Comparison of ENCODE assay signal across 32 cellular contexts in genomic region chr1:119918301-119918700, GRCh38. TPM values are rescaled to one million over a fixed set of nuclear protein-coding genes. Genes with fewer than 3 reads are reported as not detected.
DNase-seq lines count a peak whose midpoint lies in the region; ATAC-seq, FAIRE-seq and TF ChIP-seq lines count a peak whose summit lies in the region.
"Had no signal": no experiment of that assay in that cellular context is flagged by ENCODE, and none has a peak within 500 bp of the region (broad histone marks: within the 10 kb centered on the region; RNA-seq: fewer than 3 reads in every experiment).

No MANE protein-coding gene starts in this region.

- H3K4me1 ChIP-seq in A673 (ENCODE audit: insufficient read depth, low read length, poor library complexity, severe bottlenecking) = peaks cover 20% of the 10 kb centered on the region
- peaks cover 3% of the 10 kb centered on the region for H3K4me1 ChIP-seq in mesendoderm (ENCODE audit: control insufficient read depth, low read depth, low read length)
- H3K4me1 ChIP-seq: A549, BE2C, BLaER1 had no signal

- no TSS peak for BruUV-seq in A673 (replicated peaks; lab: Mats Ljungman, UMichigan)

- no peak overlapping the region for H3K56ac ChIP-seq in mesendoderm (ENCODE audit: low read length)

- H3K4me3 ChIP-seq in A673 (ENCODE audit: low read depth, low read length, poor library complexity, severe bottlenecking) (no peak overlapping the region), mesendoderm (ENCODE audit: low read length) (no peak overlapping the region)
- H3K4me3 ChIP-seq: A549, BLaER1, GM12878 had no signal

- peak; percentile 55 for FAIRE-seq in urothelium cell line (lab: Jason Lieb, UNC)
- FAIRE-seq: A549, GM12878, GM12892, GM18507 had no signal

- H3K4ac ChIP-seq in mesendoderm (ENCODE audit: low read depth, low read length) = no peak overlapping the region

- POLR2A ChIA-PET in A673 (lab: Charles Lee; ENCODE audit: low non-redundant PET) = no interaction called here

- no CpG with 5 or more reads among the region's 7 CpGs for WGBS in mesendoderm (ENCODE audit: extremely low coverage, insufficient coverage, low lambda C conversion rate)

- peaks cover 72% of the 10 kb centered on the region for H3K36me3 Mint-ChIP-seq in T-helper 1 cell treated with Interleukin-12 subunit alpha and Interleukin-12 subunit beta and Interleukin-4 antibody, amounts not matched to agents 30 μg/mL and 1 μg/mL, for 36 hours (ENCODE audit: low read depth)
- peaks cover 90% of the 10 kb centered on the region for H3K36me3 Mint-ChIP-seq in nephron progenitor cell (ENCODE audit: low read depth)

- no peaks in the 10 kb centered on the region for H3K9me3 Mint-ChIP-seq in T-helper 1 cell treated with Interleukin-12 subunit alpha and Interleukin-12 subunit beta and Interleukin-4 antibody, amounts not matched to agents 30 μg/mL and 1 μg/mL, for 36 hours
- H3K9me3 Mint-ChIP-seq in nephron progenitor cell = no peaks in the 10 kb centered on the region
- H3K9me3 Mint-ChIP-seq: CD14-positive monocyte; CD8-positive, alpha-beta memory T cell had no signal

- H2BK5ac ChIP-seq in mesendoderm (ENCODE audit: low read length) = no peak overlapping the region

- no peak overlapping the region for H2BK15ac ChIP-seq in mesendoderm (replicated peaks; ENCODE audit: low read depth)

- H3K4me2 ChIP-seq in mesendoderm (ENCODE audit: low read length) = no peak overlapping the region
- H3K4me2 ChIP-seq: A549, BLaER1 had no signal

- H3K27me3 Mint-ChIP-seq in T-helper 1 cell treated with Interleukin-12 subunit alpha and Interleukin-12 subunit beta and Interleukin-4 antibody, amounts not matched to agents 30 μg/mL and 1 μg/mL, for 36 hours (ENCODE audit: low read depth) = no peaks in the 10 kb centered on the region
- H3K27me3 Mint-ChIP-seq in nephron progenitor cell (ENCODE audit: low read depth, poor library complexity) = no peaks in the 10 kb centered on the region
- H3K27me3 Mint-ChIP-seq: CD4-positive, alpha-beta memory T cell; CD4-positive, CD25-positive, alpha-beta regulatory T cell; CD8-positive, alpha-beta memory T cell had no signal

- H3K9me3 ChIP-seq in A673 (ENCODE audit: low read depth, low read length, poor library complexity, severe bottlenecking) = no peaks in the 10 kb centered on the region
- H3K9me3 ChIP-seq: A549, BE2C had no signal

- no peak overlapping the region for H3K9ac ChIP-seq in mesendoderm (ENCODE audit: low read length)
- H3K9ac ChIP-seq: BLaER1 had no signal

- H3K36me3 ChIP-seq in A673 (ENCODE audit: insufficient read depth, low read length, poor library complexity, severe bottlenecking) = peaks cover 55% of the 10 kb centered on the region
- H3K36me3 ChIP-seq in mesendoderm (ENCODE audit: control insufficient read depth, insufficient read depth, low read length) = peaks cover 5% of the 10 kb centered on the region
- H3K36me3 ChIP-seq: BE2C had no signal

- no peak for ATAC-seq in HG03520 (IDR thresholded peaks at IDR 0.05; ENCODE audit: unreplicated experiment)
- ATAC-seq: A549, GM12878 had no signal

- no peaks in the 10 kb centered on the region for H3K4me1 Mint-ChIP-seq in T-helper 1 cell treated with Interleukin-12 subunit alpha and Interleukin-12 subunit beta and Interleukin-4 antibody, amounts not matched to agents 30 μg/mL and 1 μg/mL, for 36 hours (ENCODE audit: low read depth)
- H3K4me1 Mint-ChIP-seq in nephron progenitor cell = no peaks in the 10 kb centered on the region
- H3K4me1 Mint-ChIP-seq: CD14-positive monocyte; CD4-positive, alpha-beta memory T cell; CD4-positive, CD25-positive, alpha-beta regulatory T cell; CD8-positive, alpha-beta memory T cell had no signal

- CTCF ChIA-PET in A673 (lab: Charles Lee) = no interaction called here

- H2BK120ac ChIP-seq in mesendoderm (ENCODE audit: low read depth, low read length) = no peak overlapping the region

- no peak overlapping the region for H3K4me3 Mint-ChIP-seq in T-helper 1 cell treated with Interleukin-12 subunit alpha and Interleukin-12 subunit beta and Interleukin-4 antibody, amounts not matched to agents 30 μg/mL and 1 μg/mL, for 36 hours
- H3K4me3 Mint-ChIP-seq in nephron progenitor cell = no peak overlapping the region
- H3K4me3 Mint-ChIP-seq: CD14-positive monocyte; CD4-positive, alpha-beta memory T cell; CD4-positive, CD25-positive, alpha-beta regulatory T cell; CD8-positive, alpha-beta memory T cell had no signal

- DNase-seq in T-helper 1 cell (no peak), A673 (ENCODE audit: low spot score) (no peak), nephron progenitor cell (no peak), urothelium cell line (ENCODE audit: low spot score) (no peak), mesendoderm (no peak)
- DNase-seq: ACHN; BE2C; C1 segment of cervical spinal cord; CD4-positive, alpha-beta memory T cell; CD4-positive, CD25-positive, alpha-beta regulatory T cell; CD8-positive, alpha-beta memory T cell; COR-L47; DMS 273 treated with DMSO at 0.1 percent for 48 hours; DMS153; DMS53; DMS79; DND-41; EL; GDM1 had no signal

- no peak overlapping the region for H3K18ac ChIP-seq in mesendoderm (ENCODE audit: low read length)

- no peaks in the 10 kb centered on the region for H3K27me3 ChIP-seq in A673 (replicated peaks; ENCODE audit: insufficient read depth, low read depth, low read length, poor library complexity)
- H3K27me3 ChIP-seq in mesendoderm (ENCODE audit: insufficient read depth, low read length, poor library complexity) = no peaks in the 10 kb centered on the region
- H3K27me3 ChIP-seq: BE2C, BLaER1 had no signal

- H2AK5ac ChIP-seq in mesendoderm (ENCODE audit: low read length) = no peak overlapping the region

- TF ChIP-seq CTCF in A673 (conservative IDR thresholded peaks at IDR 0.05; ENCODE audit: low read depth, low read length) (no peak), nephron progenitor cell (IDR thresholded peaks at IDR 0.05) (no peak)

- H3K79me2 ChIP-seq in mesendoderm (ENCODE audit: control insufficient read depth, insufficient read depth, low read length) = no peaks in the 10 kb centered on the region

- intact Hi-C loops in A673 (cut with micrococcal nuclease; ENCODE audit: unreplicated experiment) = no loop called here

- H3K27ac Mint-ChIP-seq in T-helper 1 cell treated with Interleukin-12 subunit alpha and Interleukin-12 subunit beta and Interleukin-4 antibody, amounts not matched to agents 30 μg/mL and 1 μg/mL, for 36 hours = peak overlapping the region; percentile 22
- peak overlapping the region; percentile 18 for H3K27ac Mint-ChIP-seq in nephron progenitor cell

- H3K79me1 ChIP-seq in mesendoderm (ENCODE audit: low read length) = no peaks in the 10 kb centered on the region

- no peak overlapping the region for H4K8ac ChIP-seq in mesendoderm (ENCODE audit: low read depth, low read length)

- H3K23ac ChIP-seq in mesendoderm (ENCODE audit: low read length) = no peak overlapping the region

- H3K27ac ChIP-seq in A673 (ENCODE audit: low read depth, low read length, poor library complexity, severe bottlenecking) = peak overlapping the region; percentile 45
- no peak overlapping the region for H3K27ac ChIP-seq in mesendoderm (ENCODE audit: low read depth, low read length)
- H3K27ac ChIP-seq: 22Rv1, A549, BLaER1 had no signal

- no peak overlapping the region for H4K5ac ChIP-seq in mesendoderm (ENCODE audit: low read length)

RNA-seq across cellular contexts. Expression of gene ADAM30, which starts 22.0 kb away (rescaled TPM):
- total RNA-seq in A673 (2021) = not detected in 2 replicates
- polyA plus RNA-seq in mesendoderm (2013, experiment 1 of 2) = not detected
- polyA plus RNA-seq in mesendoderm (2013, experiment 2 of 2) = not detected
- total RNA-seq: A172; CD4-positive, alpha-beta memory T cell; CD4-positive, CD25-positive, alpha-beta regulatory T cell; CD8-positive, alpha-beta memory T cell; Daoy; G401; GM12878 had no signal
- polyA plus RNA-seq: A549; AG04450; CD14-positive monocyte; CD4-positive, alpha-beta memory T cell; CD4-positive, CD25-positive, alpha-beta regulatory T cell; CD8-positive, alpha-beta memory T cell; GM12878 had no signal
